Comparison of ENCODE assay signal across 17 cellular contexts in the genomic region with DNA sequence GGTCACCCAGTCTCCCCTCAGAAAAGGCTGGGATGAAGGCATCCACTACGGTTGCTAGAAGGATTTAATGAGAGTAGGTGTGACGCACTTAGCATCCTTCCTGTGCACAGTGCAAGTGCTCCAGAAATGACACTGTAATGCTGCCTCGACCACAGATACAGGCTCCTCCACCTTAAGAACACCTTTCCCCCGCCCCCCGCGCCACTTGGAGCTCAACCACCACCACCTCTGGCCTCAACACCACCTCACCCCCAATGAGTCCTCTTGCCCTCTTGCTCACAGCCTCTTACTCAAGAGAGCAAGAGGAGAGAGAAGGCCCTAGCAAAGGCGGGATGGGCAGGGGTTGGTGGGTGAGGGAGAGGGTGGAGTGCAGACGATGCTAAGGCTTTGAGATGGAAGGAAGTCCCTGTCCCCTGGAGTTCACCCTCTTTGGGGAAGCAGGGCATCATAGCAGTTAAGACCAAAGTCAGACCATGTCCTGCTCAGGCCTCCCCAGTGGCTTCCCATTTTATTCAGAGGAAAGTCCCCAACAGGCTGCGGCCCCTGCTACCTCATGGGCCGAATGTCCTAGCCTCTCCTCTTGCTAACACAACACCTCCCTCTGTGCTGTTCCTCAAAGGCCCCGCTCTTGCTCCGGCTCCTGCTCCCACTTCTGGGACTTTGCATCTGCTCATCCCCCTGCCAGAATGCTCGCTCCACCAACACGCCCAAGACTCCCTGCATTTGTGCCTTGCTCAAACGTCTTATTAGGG. TPM values are rescaled to one million over a fixed set of nuclear protein-coding genes. Genes with fewer than 3 reads are reported as not detected.
DNase-seq lines count a peak whose midpoint lies in the region; ATAC-seq and TF ChIP-seq lines count a peak whose summit lies in the region.
"Had no signal": no experiment of that assay in that cellular context is flagged by ENCODE, and none has a peak within 500 bp of the region (broad histone marks: within the 10 kb centered on the region; RNA-seq: fewer than 3 reads in every experiment).

No MANE protein-coding gene starts in this region.

- CTCF ChIA-PET in activated naive CD4-positive, alpha-beta T cell treated with anti-CD3 and anti-CD28 coated beads for 36 hours (lab: Charles Lee): no interaction called here
- CTCF ChIA-PET in activated CD4-positive, alpha-beta memory T cell treated with anti-CD3 and anti-CD28 coated beads, Interleukin-2, amount 10 ng/mL, durations not matched to agents 7 days and 5 days (lab: Charles Lee): no interaction called here

- peak overlapping the region; percentile 72 for H3K27ac Mint-ChIP-seq in activated naive CD4-positive, alpha-beta T cell treated with anti-CD3 and anti-CD28 coated beads for 36 hours
- peak overlapping the region; percentile 0 for H3K27ac Mint-ChIP-seq in activated CD4-positive, alpha-beta memory T cell treated with anti-CD3 and anti-CD28 coated beads, Interleukin-2, amount 10 ng/mL, durations not matched to agents 7 days and 5 days
- H3K27ac Mint-ChIP-seq in stimulated activated naive CD8-positive, alpha-beta T cell treated with anti-CD3 and anti-CD28 coated beads, Interleukin-15, amount 100 ng/mL, for 72 hours: peak overlapping the region in 1 of 2 donors; percentile 92

- peaks cover 9% of the 10 kb centered on the region for H3K36me3 ChIP-seq in effector memory CD4-positive, alpha-beta T cell (ENCODE audit: control insufficient read depth, insufficient read depth, low read length)
- peaks cover 0 to 8% of the 10 kb centered on the region in 2 donors for H3K36me3 ChIP-seq in psoas muscle (ENCODE audit: insufficient read depth in 1 of 2, low read depth in 1 of 2)

- peaks cover 9% of the 10 kb centered on the region for H3K4me1 ChIP-seq in effector memory CD4-positive, alpha-beta T cell (ENCODE audit: control insufficient read depth, insufficient read depth, low read length, poor library complexity, severe bottlenecking)
- no peaks in the 10 kb centered on the region for H3K4me1 ChIP-seq in psoas muscle

- no peaks in the 10 kb centered on the region for H3K9me3 Mint-ChIP-seq in activated naive CD4-positive, alpha-beta T cell treated with anti-CD3 and anti-CD28 coated beads for 36 hours
- no peaks in the 10 kb centered on the region for H3K9me3 Mint-ChIP-seq in activated CD4-positive, alpha-beta memory T cell treated with anti-CD3 and anti-CD28 coated beads, Interleukin-2, amount 10 ng/mL, durations not matched to agents 7 days and 5 days
- no peaks in the 10 kb centered on the region for H3K9me3 Mint-ChIP-seq in stimulated activated naive CD8-positive, alpha-beta T cell treated with anti-CD3 and anti-CD28 coated beads, Interleukin-15, amount 100 ng/mL, for 72 hours

- H3K4me1 Mint-ChIP-seq in activated naive CD4-positive, alpha-beta T cell treated with anti-CD3 and anti-CD28 coated beads for 36 hours (ENCODE audit: low read depth): peaks cover 64% of the 10 kb centered on the region
- peaks cover 16% of the 10 kb centered on the region for H3K4me1 Mint-ChIP-seq in activated CD4-positive, alpha-beta memory T cell treated with anti-CD3 and anti-CD28 coated beads, Interleukin-2, amount 10 ng/mL, durations not matched to agents 7 days and 5 days
- peaks cover 60% of the 10 kb centered on the region for H3K4me1 Mint-ChIP-seq in stimulated activated naive CD8-positive, alpha-beta T cell treated with anti-CD3 and anti-CD28 coated beads, Interleukin-15, amount 100 ng/mL, for 72 hours

- no peaks in the 10 kb centered on the region for H3K9me3 ChIP-seq in effector memory CD4-positive, alpha-beta T cell (ENCODE audit: control insufficient read depth, low read length)
- no peaks in the 10 kb centered on the region for H3K9me3 ChIP-seq in psoas muscle
- H3K9me3 ChIP-seq: thoracic aorta had no signal

- POLR2A ChIA-PET in activated CD4-positive, alpha-beta memory T cell treated with anti-CD3 and anti-CD28 coated beads, Interleukin-2, amount 10 ng/mL, durations not matched to agents 7 days and 5 days (lab: Charles Lee): interaction anchor here (1.0 kb wide), 1 partner anchor 19 kb away, joined by 3 read pairs; no protein-coding TSS in a partner anchor

- 85 to 90% (median 86%) methylated on average over 15 of the region's 15 CpGs for WGBS in psoas muscle, 3 donors

- H3K27me3 Mint-ChIP-seq in activated naive CD4-positive, alpha-beta T cell treated with anti-CD3 and anti-CD28 coated beads for 36 hours (ENCODE audit: low read depth): no peaks in the 10 kb centered on the region
- no peaks in the 10 kb centered on the region for H3K27me3 Mint-ChIP-seq in activated CD4-positive, alpha-beta memory T cell treated with anti-CD3 and anti-CD28 coated beads, Interleukin-2, amount 10 ng/mL, durations not matched to agents 7 days and 5 days
- H3K27me3 Mint-ChIP-seq in stimulated activated naive CD8-positive, alpha-beta T cell treated with anti-CD3 and anti-CD28 coated beads, Interleukin-15, amount 100 ng/mL, for 72 hours: no peaks in the 10 kb centered on the region

- H3K4me3 ChIP-seq in effector memory CD4-positive, alpha-beta T cell (ENCODE audit: insufficient read depth, low read depth, low read length, poor library complexity, severe bottlenecking): no peak overlapping the region
- no peak overlapping the region for H3K4me3 ChIP-seq in psoas muscle
- H3K4me3 ChIP-seq: thoracic aorta had no signal

- H3K27ac ChIP-seq in effector memory CD4-positive, alpha-beta T cell (ENCODE audit: insufficient read depth, low read length, poor library complexity, severe bottlenecking): peak overlapping the region; percentile 26
- no peak overlapping the region for H3K27ac ChIP-seq in psoas muscle
- H3K27ac ChIP-seq: thoracic aorta had no signal

- TF ChIP-seq CTCF in psoas muscle (IDR thresholded peaks at IDR 0.05): no peak

- DNase-seq in activated naive CD4-positive, alpha-beta T cell treated with anti-CD3 and anti-CD28 coated beads for 36 hours: peak; percentile 38
- no peak for DNase-seq in activated naive CD4-positive, alpha-beta T cell (lab: John Stamatoyannopoulos, UW)
- DNase-seq in activated CD4-positive, alpha-beta memory T cell treated with anti-CD3 and anti-CD28 coated beads, Interleukin-2, amount 10 ng/mL, durations not matched to agents 7 days and 5 days: no peak
- DNase-seq in effector memory CD4-positive, alpha-beta T cell: peak in 1 of 3 donors; percentile 22
- DNase-seq in stimulated activated naive CD8-positive, alpha-beta T cell treated with anti-CD3 and anti-CD28 coated beads, Interleukin-15, amount 100 ng/mL, for 72 hours: peak in 1 of 2 donors; percentile 69
- DNase-seq in Right ventricle myocardium superior (no peak), psoas muscle (no peak)
- DNase-seq: Calu3, GF-D8, hypothalamus, NCI-H187 treated with DMSO at 0.1 percent for 48 hours had no signal

- H3K4me3 Mint-ChIP-seq in activated naive CD4-positive, alpha-beta T cell treated with anti-CD3 and anti-CD28 coated beads for 36 hours: no peak overlapping the region
- no peak overlapping the region for H3K4me3 Mint-ChIP-seq in activated CD4-positive, alpha-beta memory T cell treated with anti-CD3 and anti-CD28 coated beads, Interleukin-2, amount 10 ng/mL, durations not matched to agents 7 days and 5 days
- H3K4me3 Mint-ChIP-seq in stimulated activated naive CD8-positive, alpha-beta T cell treated with anti-CD3 and anti-CD28 coated beads, Interleukin-15, amount 100 ng/mL, for 72 hours: peak overlapping the region; percentile 7 to 46

- no peaks in the 10 kb centered on the region for H3K27me3 ChIP-seq in effector memory CD4-positive, alpha-beta T cell (replicated peaks; ENCODE audit: control insufficient read depth, insufficient read depth, low read length, poor library complexity, severe bottlenecking)
- no peaks in the 10 kb centered on the region for H3K27me3 ChIP-seq in psoas muscle (ENCODE audit: insufficient read depth in 3 of 3, low read length in 2 of 3)

- ATAC-seq in stimulated activated naive CD8-positive, alpha-beta T cell treated with anti-CD3 and anti-CD28 coated beads, Interleukin-15, amount 100 ng/mL, for 72 hours: peak; percentile 87
- ATAC-seq in HG02610 (IDR thresholded peaks at IDR 0.05; ENCODE audit: unreplicated experiment) (no peak), Right ventricle myocardium superior (ENCODE audit: poor library complexity) (no peak), psoas muscle (no peak)
- ATAC-seq: left colon, Panc1 had no signal

- peaks cover 62% of the 10 kb centered on the region for H3K36me3 Mint-ChIP-seq in activated naive CD4-positive, alpha-beta T cell treated with anti-CD3 and anti-CD28 coated beads for 36 hours (ENCODE audit: low read depth)
- H3K36me3 Mint-ChIP-seq in activated CD4-positive, alpha-beta memory T cell treated with anti-CD3 and anti-CD28 coated beads, Interleukin-2, amount 10 ng/mL, durations not matched to agents 7 days and 5 days (ENCODE audit: low read depth): peaks cover 58% of the 10 kb centered on the region

- intact Hi-C loops in activated naive CD4-positive, alpha-beta T cell treated with anti-CD3 and anti-CD28 coated beads for 36 hours (cut with micrococcal nuclease): no loop called here
- intact Hi-C loops in Right ventricle myocardium superior (cut with DNase I) (no loop called here), psoas muscle (cut with DNase I) (no loop called here)

RNA-seq across cellular contexts. Expression of gene STARD5, which starts 8.3 kb away (rescaled TPM):
- total RNA-seq in activated naive CD4-positive, alpha-beta T cell treated with anti-CD3 and anti-CD28 coated beads for 36 hours: 10 to 100 TPM; 10.1 to 11.7 TPM
- total RNA-seq in activated CD4-positive, alpha-beta memory T cell treated with anti-CD3 and anti-CD28 coated beads, Interleukin-2, amount 10 ng/mL, durations not matched to agents 7 days and 5 days: 1 to 10 TPM; 4.2 TPM
- total RNA-seq in Right ventricle myocardium superior: 2.3 TPM
- 1 to 10 TPM in 2 of 4 donors, under 1 TPM in 2; 0.25 to 1.9 (median 0.92) TPM for total RNA-seq in psoas muscle
- under 1 TPM; 0.49 to 0.64 (median 0.55) TPM for polyA plus RNA-seq in psoas muscle

RNA-seq across cellular contexts. Expression of gene TMC3, which starts 58.4 kb away (rescaled TPM):
- not detected for total RNA-seq in activated naive CD4-positive, alpha-beta T cell treated with anti-CD3 and anti-CD28 coated beads for 36 hours
- not detected for total RNA-seq in activated CD4-positive, alpha-beta memory T cell treated with anti-CD3 and anti-CD28 coated beads, Interleukin-2, amount 10 ng/mL, durations not matched to agents 7 days and 5 days
- total RNA-seq in Right ventricle myocardium superior: not detected
- total RNA-seq in psoas muscle: not detected
- not detected for polyA plus RNA-seq in psoas muscle
- total RNA-seq: Calu3, left colon, myocyte, renal cortical epithelial cell had no signal

Comparison
In these comparisons a context has a peak if more than half of its experiments do, and no peak if none do; other contexts are left out.
1. H3K4me3 Mint-ChIP-seq: peak in stimulated activated naive CD8-positive, alpha-beta T cell treated with anti-CD3 and anti-CD28 coated beads, Interleukin-15, amount 100 ng/mL, for 72 hours (2 of 2); none in activated naive CD4-positive, alpha-beta T cell treated with anti-CD3 and anti-CD28 coated beads for 36 hours (single experiment) and activated CD4-positive, alpha-beta memory T cell treated with anti-CD3 and anti-CD28 coated beads, Interleukin-2, amount 10 ng/mL, durations not matched to agents 7 days and 5 days (single experiment).